In genomic region chr17:15388356-15389046, GRCh38 we compare ENCODE assay signal across 20 cellular contexts. TPM values are rescaled to one million over a fixed set of nuclear protein-coding genes. Genes with fewer than 3 reads are reported as not detected.
A peak's percentile ranks its signal among the peaks of the same experiment; 100 is the strongest.
DNase-seq lines count a peak whose midpoint lies in the region; ATAC-seq and TF ChIP-seq lines count a peak whose summit lies in the region.
"Had no signal": no experiment of that assay in that cellular context is flagged by ENCODE, and none has a peak within 500 bp of the region (broad histone marks: within the 10 kb centered on the region; RNA-seq: fewer than 3 reads in every experiment).

No MANE protein-coding gene starts in this region.

- no peak overlapping the region for H2BK120ac ChIP-seq in IMR-90 (ENCODE audit: low read depth, low read length)

- POLR2A ChIA-PET in IMR-90 (lab: Charles Lee; ENCODE audit: unreplicated experiment): no interaction called here

- no peak overlapping the region for H3K4ac ChIP-seq in IMR-90 (ENCODE audit: low read depth, low read length)

- H3K18ac ChIP-seq in IMR-90 (ENCODE audit: low read depth, low read length): no peak overlapping the region; the same call in 1 of the 2 replicates

- no peaks in the 10 kb centered on the region for H3K9me3 ChIP-seq in IMR-90 (ENCODE audit: control insufficient read depth, insufficient read depth, low read length)
- no peaks in the 10 kb centered on the region for H3K9me3 ChIP-seq in left ventricle myocardium inferior (replicated peaks)
- no peaks in the 10 kb centered on the region for H3K9me3 ChIP-seq in adrenal gland (replicated peaks in 1 of 3)
- H3K9me3 ChIP-seq in SJCRH30 (replicated peaks): no peaks in the 10 kb centered on the region; the same call in 1 of the 2 replicates
- H3K9me3 ChIP-seq: BLaER1 had no signal

- no peak for TF ChIP-seq CTCF in IMR-90 (conservative IDR thresholded peaks at IDR 0.05; ENCODE audit: low read depth, low read length)
- TF ChIP-seq CTCF in left ventricle myocardium inferior (IDR thresholded peaks at IDR 0.05; ENCODE audit: borderline replicate concordance): no peak
- no peak for TF ChIP-seq CTCF in adrenal gland (IDR thresholded peaks at IDR 0.05)

- H3K14ac ChIP-seq in IMR-90 (replicated peaks; ENCODE audit: low read depth, low read length): no peak overlapping the region

- H4K5ac ChIP-seq in IMR-90 (ENCODE audit: low read depth, low read length): no peak overlapping the region

- ATAC-seq in IMR-90 (ENCODE audit: low read depth) (no peak), sciatic nerve (peak; percentile 24), GM21737 (IDR thresholded peaks at IDR 0.05; ENCODE audit: unreplicated experiment) (no peak)
- ATAC-seq: HepG2 had no signal

- no peak overlapping the region for H3K56ac ChIP-seq in IMR-90 (ENCODE audit: extremely low read depth, insufficient read depth, low read length)

- DNase-seq in IMR-90: no peak
- peak; percentile 36 for DNase-seq in ecto neural progenitor cell (ENCODE audit: low spot score)
- DNase-seq in left ventricle myocardium inferior: peak; percentile 32
- DNase-seq in sciatic nerve (ENCODE audit: low spot score): no peak
- DNase-seq in stimulated activated CD8-positive, alpha-beta memory T cell treated with anti-CD3 and anti-CD28 coated beads, Interleukin-4, amount 100 ng/mL, for 48 hours: no peak
- DNase-seq in adrenal gland: no peak
- no peak for DNase-seq in SJCRH30
- DNase-seq: 8988T; CD4-positive, alpha-beta memory T cell; DMS153; DMS79 treated with DMSO at 0.1 percent for 48 hours; GF-D8; GM23248 had no signal

- H2BK15ac ChIP-seq in IMR-90 (ENCODE audit: low read depth, low read length): 0 out of 3 replicates have a peak overlapping the region, but pooled peaks have one; percentile 17

- in situ Hi-C loops in IMR-90 (cut with MboI; ENCODE audit: low sequenced_read_pairs): no loop called here

- H3K9me1 ChIP-seq in IMR-90 (ENCODE audit: insufficient read depth, low read length): peaks cover 8% of the 10 kb centered on the region

- 80% methylated on average over 1 of the region's 8 CpGs; no CpG with 5 or more reads in 1 of the 2 experiments for WGBS in IMR-90 (ENCODE audit: extremely low coverage in 2 of 2, insufficient read length in 1 of 2), 2 experiments
- WGBS in adrenal gland, 4 donors: 72 to 87% (median 82%) methylated on average over 8 of the region's 8 CpGs

- no peak overlapping the region for H2AFZ ChIP-seq in IMR-90 (replicated peaks; ENCODE audit: low read length, poor library complexity)
- H2AFZ ChIP-seq: GM23248 had no signal

- no peaks in the 10 kb centered on the region for H3K79me1 ChIP-seq in IMR-90 (ENCODE audit: low read depth in 1 of 2, low read length in 2 of 2)

- no peak overlapping the region for H2BK5ac ChIP-seq in IMR-90 (ENCODE audit: low read depth, low read length, poor library complexity, severe bottlenecking)

- no peak overlapping the region for H3K4me2 ChIP-seq in IMR-90 (ENCODE audit: low read depth, low read length)
- H3K4me2 ChIP-seq: BLaER1 had no signal

- intact Hi-C loops in IMR-90 (cut with micrococcal nuclease) (no loop called here), left ventricle myocardium inferior (cut with micrococcal nuclease) (no loop called here), sciatic nerve (cut with DNase I) (no loop called here), adrenal gland (cut with DNase I) (no loop called here)

- no peaks in the 10 kb centered on the region; the same call in 1 of the 2 replicates for H4K20me1 ChIP-seq in IMR-90 (ENCODE audit: insufficient read depth, low read length)
- H4K20me1 ChIP-seq: BLaER1 had no signal

- dilution Hi-C loops in IMR-90 (cut with HindIII; ENCODE audit: low sequenced_read_pairs, unreplicated experiment): no loop called here

- peaks cover 9% of the 10 kb centered on the region for H3K4me1 ChIP-seq in IMR-90 (ENCODE audit: control insufficient read depth, insufficient read depth, low read length)
- peaks cover 9% of the 10 kb centered on the region for H3K4me1 ChIP-seq in left ventricle myocardium inferior
- peaks cover 5 to 6% of the 10 kb centered on the region in 2 donors for H3K4me1 ChIP-seq in adrenal gland (replicated peaks in 1 of 2)
- H3K4me1 ChIP-seq in SJCRH30: peaks cover 2% of the 10 kb centered on the region; the same call in 1 of the 2 replicates
- H3K4me1 ChIP-seq: BLaER1, HAP-1 had no signal

- H3K36me3 ChIP-seq in IMR-90 (ENCODE audit: control insufficient read depth, insufficient read depth, low read length) (no peaks in the 10 kb centered on the region), left ventricle myocardium inferior (no peaks in the 10 kb centered on the region), adrenal gland (replicated peaks in 1 of 2) (no peaks in the 10 kb centered on the region), SJCRH30 (no peaks in the 10 kb centered on the region)
- H3K36me3 ChIP-seq: BLaER1, HAP-1 had no signal

- H2AK5ac ChIP-seq in IMR-90 (ENCODE audit: low read depth, low read length): no peak overlapping the region

- TF ChIP-seq RAD21 in IMR-90 (IDR thresholded peaks at IDR 0.05; ENCODE audit: low read length): no peak

- peak overlapping the region; percentile 14; the same call in 1 of the 2 replicates for H2BK20ac ChIP-seq in IMR-90 (ENCODE audit: low read depth, low read length)

- no TSS peak for BruUV-seq in IMR-90 (replicated peaks; lab: Mats Ljungman, UMichigan)

- no peak overlapping the region for H4K91ac ChIP-seq in IMR-90 (ENCODE audit: insufficient read depth, low read depth, low read length)

- no peak overlapping the region for H3K9ac ChIP-seq in IMR-90 (ENCODE audit: low read depth, low read length)
- H3K9ac ChIP-seq: BLaER1, GM23248 had no signal

- TF ChIP-seq POLR2A in IMR-90 (IDR thresholded peaks at IDR 0.05; ENCODE audit: low read depth, low read length) (no peak), adrenal gland (IDR thresholded peaks at IDR 0.05) (no peak)

- H3K27me3 ChIP-seq in IMR-90 (ENCODE audit: control insufficient read depth, insufficient read depth, low read length) (no peaks in the 10 kb centered on the region; the same call in 1 of the 2 replicates), left ventricle myocardium inferior (ENCODE audit: low read depth) (no peaks in the 10 kb centered on the region), adrenal gland (no peaks in the 10 kb centered on the region), SJCRH30 (no peaks in the 10 kb centered on the region)
- H3K27me3 ChIP-seq: BLaER1 had no signal

- CTCF ChIA-PET in IMR-90 (lab: Yijun Ruan, JAX): no interaction called here

- no peak overlapping the region for H4K8ac ChIP-seq in IMR-90 (ENCODE audit: low read depth in 2 of 2, low read length in 2 of 2)

- no peak overlapping the region for H3K27ac ChIP-seq in IMR-90 (ENCODE audit: insufficient read depth, low read length)
- H3K27ac ChIP-seq in left ventricle myocardium inferior (replicated peaks): peak overlapping the region; percentile 41
- H3K27ac ChIP-seq in adrenal gland: no peak overlapping the region
- H3K27ac ChIP-seq in SJCRH30: no peak overlapping the region
- H3K27ac ChIP-seq: BLaER1, GM23248 had no signal

- H2AK9ac ChIP-seq in IMR-90 (replicated peaks; ENCODE audit: low read depth, low read length, poor library complexity): no peak overlapping the region

- no peak overlapping the region for H3K23ac ChIP-seq in IMR-90 (ENCODE audit: low read depth, low read length)

- H3K4me3 ChIP-seq in IMR-90 (ENCODE audit: insufficient read depth, low read depth, low read length) (no peak overlapping the region), left ventricle myocardium inferior (no peak overlapping the region), adrenal gland (no peak overlapping the region), SJCRH30 (no peak overlapping the region)
- H3K4me3 ChIP-seq: BLaER1, GM23248, HAP-1 had no signal

TF ChIP-seq in IMR-90, 13 proteins besides CTCF, POLR2A, EP300 and RAD21:
- no peak for TF ChIP-seq CHD1 (IDR thresholded peaks at IDR 0.05; ENCODE audit: low read depth, low read length)
- TF ChIP-seq FOS (IDR thresholded peaks at IDR 0.05; ENCODE audit: low read depth, low read length): no peak
- TF ChIP-seq RCOR1 (IDR thresholded peaks at IDR 0.05; ENCODE audit: insufficient replicate concordance, low read length): no peak
- no peak for TF ChIP-seq BHLHE40 (IDR thresholded peaks at IDR 0.05; ENCODE audit: low read depth, low read length)
- TF ChIP-seq CEBPB (IDR thresholded peaks at IDR 0.05; ENCODE audit: low read depth, low read length): no peak
TF ChIP-seq in IMR-90: peak in this region for 0.

RNA-seq across cellular contexts. Expression of gene TEKT3, which starts 47.1 kb away (rescaled TPM):
- not detected in 2 replicates for total RNA-seq in IMR-90 (2012; rRNA removed)
- 0.15 and 0.59 TPM in 2 replicates for polyA plus RNA-seq in IMR-90 (2012; rRNA removed)
- 0.20 and 0.47 TPM in 2 replicates for polyA plus RNA-seq in IMR-90 (2012; cell fraction: cytosol; rRNA removed)
- 0.96 and 1.4 TPM in 2 replicates for polyA plus RNA-seq in IMR-90 (2012; cell fraction: nucleus; rRNA removed; ENCODE audit: low replicate concordance)
- 0.49 TPM for total RNA-seq in left ventricle myocardium inferior
- total RNA-seq in sciatic nerve: 3.5 TPM
- 1 to 10 TPM in 3 of 8 donors, under 1 TPM in 3, not detected in 2; 0.39 to 5.5 (median 1.1) TPM for total RNA-seq in adrenal gland
- polyA plus RNA-seq in adrenal gland: 1 to 10 TPM; 1.2 to 2.1 (median 1.7) TPM
- total RNA-seq in SJCRH30 (2014; rRNA removed; shearing (Covaris generic)): not detected in 2 replicates
- total RNA-seq: A673, GM23248, H4 had no signal
- polyA plus RNA-seq: CD14-positive monocyte; CD4-positive, alpha-beta memory T cell; GM23248 had no signal

Comparison
In these comparisons a context has a peak if more than half of its experiments do, and no peak if none do; other contexts are left out.
1. DNase-seq: peak in ecto neural progenitor cell (single experiment) and left ventricle myocardium inferior (single experiment); none in IMR-90 (single experiment), sciatic nerve (single experiment), stimulated activated CD8-positive, alpha-beta memory T cell treated with anti-CD3 and anti-CD28 coated beads, Interleukin-4, amount 100 ng/mL, for 48 hours (single experiment), adrenal gland (0 of 7) and SJCRH30 (0 of 2).